ENCODE assay signal across 1 cellular context in the genomic region with DNA sequence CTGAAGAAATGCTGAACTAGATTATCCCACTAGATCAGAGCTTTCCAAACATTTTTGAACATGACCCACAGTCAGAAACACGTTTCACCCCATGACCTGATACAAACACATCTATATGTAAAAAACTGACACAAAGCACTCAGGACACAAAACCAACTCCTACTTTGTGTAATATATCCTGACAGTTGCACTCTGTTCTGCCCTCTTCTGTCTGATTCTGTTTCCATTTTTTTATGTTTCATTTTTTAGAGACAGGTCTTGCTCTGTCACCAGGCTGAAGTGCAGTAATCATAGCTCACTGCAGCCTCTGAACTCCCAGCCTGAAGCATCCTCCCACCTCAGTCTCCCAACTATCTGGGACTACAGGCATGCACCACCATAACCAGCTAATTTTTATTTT.
TF ChIP-seq lines count a peak whose summit lies in the region.

No MANE protein-coding gene starts in this region.

TF ChIP-seq in IMR-90, 13 proteins besides CTCF, POLR2A, EP300 and RAD21:
- TF ChIP-seq, protein P1, sequence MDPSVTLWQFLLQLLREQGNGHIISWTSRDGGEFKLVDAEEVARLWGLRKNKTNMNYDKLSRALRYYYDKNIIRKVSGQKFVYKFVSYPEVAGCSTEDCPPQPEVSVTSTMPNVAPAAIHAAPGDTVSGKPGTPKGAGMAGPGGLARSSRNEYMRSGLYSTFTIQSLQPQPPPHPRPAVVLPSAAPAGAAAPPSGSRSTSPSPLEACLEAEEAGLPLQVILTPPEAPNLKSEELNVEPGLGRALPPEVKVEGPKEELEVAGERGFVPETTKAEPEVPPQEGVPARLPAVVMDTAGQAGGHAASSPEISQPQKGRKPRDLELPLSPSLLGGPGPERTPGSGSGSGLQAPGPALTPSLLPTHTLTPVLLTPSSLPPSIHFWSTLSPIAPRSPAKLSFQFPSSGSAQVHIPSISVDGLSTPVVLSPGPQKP (IDR thresholded peaks at IDR 0.05; ENCODE audit: borderline replicate concordance, low read depth, low read length), result no peak
- TF ChIP-seq MXI1 (IDR thresholded peaks at IDR 0.05; ENCODE audit: borderline replicate concordance, low read depth, low read length), result no peak
- no peak for TF ChIP-seq BHLHE40 (IDR thresholded peaks at IDR 0.05; ENCODE audit: low read depth, low read length)
- TF ChIP-seq, protein P2, sequence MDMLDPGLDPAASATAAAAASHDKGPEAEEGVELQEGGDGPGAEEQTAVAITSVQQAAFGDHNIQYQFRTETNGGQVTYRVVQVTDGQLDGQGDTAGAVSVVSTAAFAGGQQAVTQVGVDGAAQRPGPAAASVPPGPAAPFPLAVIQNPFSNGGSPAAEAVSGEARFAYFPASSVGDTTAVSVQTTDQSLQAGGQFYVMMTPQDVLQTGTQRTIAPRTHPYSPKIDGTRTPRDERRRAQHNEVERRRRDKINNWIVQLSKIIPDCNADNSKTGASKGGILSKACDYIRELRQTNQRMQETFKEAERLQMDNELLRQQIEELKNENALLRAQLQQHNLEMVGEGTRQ (IDR thresholded peaks at IDR 0.05; ENCODE audit: low read depth, low read length), result no peak
- TF ChIP-seq SMC3 (IDR thresholded peaks at IDR 0.05; ENCODE audit: low read depth, low read length), result no peak
- no peak for TF ChIP-seq RCOR1 (IDR thresholded peaks at IDR 0.05; ENCODE audit: insufficient replicate concordance, low read length)
- no peak for TF ChIP-seq NFE2L2 (IDR thresholded peaks at IDR 0.05; ENCODE audit: low read depth, low read length)
- TF ChIP-seq MAFK (IDR thresholded peaks at IDR 0.05; ENCODE audit: low read depth, low read length), result no peak
- TF ChIP-seq FOS (IDR thresholded peaks at IDR 0.05; ENCODE audit: low read depth, low read length), result no peak
